Comparison of ENCODE assay signal across 15 cellular contexts in genomic region chr1:22117851-22118250, GRCh38. TPM values are rescaled to one million over a fixed set of nuclear protein-coding genes. Genes with fewer than 3 reads are reported as not detected.
A peak's percentile ranks its signal among the peaks of the same experiment; 100 is the strongest.
DNase-seq lines count a peak whose midpoint lies in the region; ATAC-seq and TF ChIP-seq lines count a peak whose summit lies in the region.
"Had no signal": no experiment of that assay in that cellular context is flagged by ENCODE, and none has a peak within 500 bp of the region (broad histone marks: within the 10 kb centered on the region; RNA-seq: fewer than 3 reads in every experiment).

No MANE protein-coding gene starts in this region.

- peaks cover 5% of the 10 kb centered on the region for H3K36me3 ChIP-seq in brain microvascular endothelial cell (replicated peaks)
- H3K36me3 ChIP-seq: colonic mucosa had no signal

- peak; percentile 33 for DNase-seq in activated effector memory CD4-positive, alpha-beta T cell treated with anti-CD3 and anti-CD28 coated beads, Interleukin-2, amount 50 U/mL, for 16 hours
- DNase-seq in activated effector memory CD4-positive, alpha-beta T cell treated with Interleukin-2 at 50 U/mL for 16 hours: no peak
- DNase-seq in activated CD8-positive, alpha-beta T cell treated with anti-CD3 and anti-CD28 coated beads for 36 hours: no peak
- DNase-seq in fibroblast of villous mesenchyme (ENCODE audit: low read depth) (peak; percentile 47), inferior parietal cortex (ENCODE audit: extremely low spot score) (no peak), kidney tubule cell (ENCODE audit: low spot score) (no peak), brain microvascular endothelial cell (no peak)
- DNase-seq: activated gamma-delta T cell; colonic mucosa; Kasumi-1; mesendoderm; NCI-H2107; stimulated activated CD4-positive, alpha-beta T cell treated with anti-CD3 and anti-CD28 coated beads, Interleukin-1b, Interleukin-23, amount 100 ng/mL, for 48 hours had no signal

- peaks cover 18% of the 10 kb centered on the region for H3K4me1 Mint-ChIP-seq in activated CD8-positive, alpha-beta T cell treated with anti-CD3 and anti-CD28 coated beads for 36 hours (ENCODE audit: low read depth)

- ATAC-seq in activated CD8-positive, alpha-beta T cell treated with anti-CD3 and anti-CD28 coated beads for 36 hours: no peak

- intact Hi-C loops in activated CD8-positive, alpha-beta T cell treated with anti-CD3 and anti-CD28 coated beads for 36 hours (cut with micrococcal nuclease): no loop called here

- POLR2A ChIA-PET in activated CD8-positive, alpha-beta T cell treated with anti-CD3 and anti-CD28 coated beads for 36 hours (lab: Charles Lee): interaction anchor here (1.2 kb wide), 1 partner anchor 8 kb away, joined by 3 read pairs; no protein-coding TSS in a partner anchor

- H3K27me3 Mint-ChIP-seq in activated CD8-positive, alpha-beta T cell treated with anti-CD3 and anti-CD28 coated beads for 36 hours: no peaks in the 10 kb centered on the region

- H3K4me3 Mint-ChIP-seq in activated CD8-positive, alpha-beta T cell treated with anti-CD3 and anti-CD28 coated beads for 36 hours: no peak overlapping the region

- H3K27ac Mint-ChIP-seq in activated CD8-positive, alpha-beta T cell treated with anti-CD3 and anti-CD28 coated beads for 36 hours: peak overlapping the region; percentile 40

- no peaks in the 10 kb centered on the region for H3K9me3 Mint-ChIP-seq in activated CD8-positive, alpha-beta T cell treated with anti-CD3 and anti-CD28 coated beads for 36 hours

- H3K27ac ChIP-seq in temporal lobe (ENCODE audit: low read depth, low read length) (peak overlapping the region; percentile 86), brain microvascular endothelial cell (no peak overlapping the region)
- H3K27ac ChIP-seq: colonic mucosa had no signal

- no peaks in the 10 kb centered on the region for H3K27me3 ChIP-seq in brain microvascular endothelial cell (replicated peaks)
- H3K27me3 ChIP-seq: colonic mucosa had no signal

- no peak overlapping the region for H3K4me3 ChIP-seq in fibroblast of villous mesenchyme (ENCODE audit: low read depth, low read length)
- H3K4me3 ChIP-seq in brain microvascular endothelial cell (ENCODE audit: low read depth, low read length): no peak overlapping the region
- H3K4me3 ChIP-seq: colonic mucosa had no signal

- in situ Hi-C loops in brain microvascular endothelial cell (cut with HindIII; ENCODE audit: low pct_ligation_motif_present, low sequenced_read_pairs): no loop called here

- H3K36me3 Mint-ChIP-seq in activated CD8-positive, alpha-beta T cell treated with anti-CD3 and anti-CD28 coated beads for 36 hours (ENCODE audit: low read depth): peaks cover 12% of the 10 kb centered on the region

- CTCF ChIA-PET in activated CD8-positive, alpha-beta T cell treated with anti-CD3 and anti-CD28 coated beads for 36 hours (lab: Charles Lee): interaction anchor here (0.7 to 1.4 kb wide), 3 partner anchors 12 to 154 kb away, joined by 3 read pairs; no protein-coding TSS in a partner anchor

- no peak for TF ChIP-seq CTCF in activated CD8-positive, alpha-beta T cell treated with anti-CD3 and anti-CD28 coated beads for 36 hours (IDR thresholded peaks at IDR 0.05)
- TF ChIP-seq CTCF in fibroblast of villous mesenchyme (IDR thresholded peaks at IDR 0.05; ENCODE audit: insufficient read depth, low read depth, low read length): no peak
- TF ChIP-seq CTCF in brain microvascular endothelial cell (IDR thresholded peaks at IDR 0.05; ENCODE audit: low read depth, low read length, missing control alignments): no peak

RNA-seq across cellular contexts. Expression of gene WNT4, which starts 25.0 kb away (rescaled TPM):
- not detected for total RNA-seq in activated CD8-positive, alpha-beta T cell treated with anti-CD3 and anti-CD28 coated beads for 36 hours
- total RNA-seq in fibroblast of villous mesenchyme (0.43 and 0.64 TPM in 2 replicates), temporal lobe (3.4 TPM)
- total RNA-seq: OCI-LY7 had no signal

Comparison
In these comparisons a context has a peak if more than half of its experiments do, and no peak if none do; other contexts are left out.
1. DNase-seq: peak in activated effector memory CD4-positive, alpha-beta T cell treated with anti-CD3 and anti-CD28 coated beads, Interleukin-2, amount 50 U/mL, for 16 hours (single experiment) and fibroblast of villous mesenchyme (single experiment); none in activated effector memory CD4-positive, alpha-beta T cell treated with Interleukin-2 at 50 U/mL for 16 hours (single experiment), activated CD8-positive, alpha-beta T cell treated with anti-CD3 and anti-CD28 coated beads for 36 hours (single experiment), inferior parietal cortex (single experiment), kidney tubule cell (single experiment) and brain microvascular endothelial cell (single experiment).